Comparison of ENCODE assay signal across 1 cellular context in genomic region chr16:85010931-85011845, GRCh38.
A peak's percentile ranks its signal among the peaks of the same experiment; 100 is the strongest.
TF ChIP-seq lines count a peak whose summit lies in the region.

Gene ZDHHC7, minus strand, starts transcription at chr16:85011535. Its CDS starts 20,917 bp downstream, at chr16:84990618.

TF ChIP-seq in HepG2, 621 proteins besides CTCF, POLR2A, EP300 and RAD21 (continued from another document and continues in another):
- TF ChIP-seq REST (IDR thresholded peaks at IDR 0.05; ENCODE audit: borderline replicate concordance in 1 of 2, low read depth in 1 of 2, low read length in 2 of 2) (no peak), ZFP91 (CRISPR knock-in tag; IDR thresholded peaks at IDR 0.05; ENCODE audit: borderline replicate concordance) (peak; percentile 85), ZNF800 (CRISPR knock-in tag; IDR thresholded peaks at IDR 0.05) (peak; percentile 66; the same call in 1 of the 2 replicates), AGO1 (IDR thresholded peaks at IDR 0.05; ENCODE audit: low read depth, low read length, poor library complexity, severe bottlenecking) (peak; percentile 5), ZNF691 (CRISPR knock-in tag; IDR thresholded peaks at IDR 0.05; ENCODE audit: borderline replicate concordance, low read depth) (peak; percentile 32; the same call in 1 of the 2 replicates), GPBP1L1 (CRISPR knock-in tag; IDR thresholded peaks at IDR 0.05) (no peak), KDM4B (CRISPR knock-in tag; IDR thresholded peaks at IDR 0.05) (no peak; the same call in 1 of the 2 replicates), CREB3 (CRISPR knock-in tag; IDR thresholded peaks at IDR 0.05) (peak; percentile 20; the same call in 1 of the 2 replicates), SATB2 (CRISPR knock-in tag; IDR thresholded peaks at IDR 0.05) (peak; percentile 19; the same call in 1 of the 2 replicates), AGO2 (optimal IDR thresholded peaks at IDR 0.05; ENCODE audit: low read depth, low read length) (peak; percentile 28), SRF (IDR thresholded peaks at IDR 0.05; ENCODE audit: low read depth, low read length) (no peak), ZNF605 (CRISPR knock-in tag; IDR thresholded peaks at IDR 0.05) (peak; percentile 62; the same call in 1 of the 2 replicates), TRIM22 (IDR thresholded peaks at IDR 0.05) (no peak), ELF4 (CRISPR knock-in tag; IDR thresholded peaks at IDR 0.05; ENCODE audit: borderline replicate concordance) (peak; percentile 86; the same call in 1 of the 2 replicates), ZBTB10 (CRISPR knock-in tag; IDR thresholded peaks at IDR 0.05; ENCODE audit: borderline replicate concordance) (0 out of 2 replicates have a peak, but pooled peaks have one; percentile 79), NR3C1 (CRISPR knock-in tag; IDR thresholded peaks at IDR 0.05) (no peak), ZNF761 (CRISPR knock-in tag; conservative IDR thresholded peaks at IDR 0.05) (peak; percentile 94), ZNF34 (CRISPR knock-in tag; IDR thresholded peaks at IDR 0.05; ENCODE audit: borderline replicate concordance) (peak; percentile 19; the same call in 1 of the 2 replicates), ZNF543 (CRISPR knock-in tag; IDR thresholded peaks at IDR 0.05) (no peak; the same call in 1 of the 2 replicates), EED (CRISPR knock-in tag; IDR thresholded peaks at IDR 0.05) (no peak; the same call in none of the 2 replicates), PRDM4 (CRISPR knock-in tag; IDR thresholded peaks at IDR 0.05; ENCODE audit: borderline replicate concordance) (no peak), TAF15 (IDR thresholded peaks at IDR 0.05; ENCODE audit: low read depth, low read length, poor library complexity, severe bottlenecking) (no peak), PAF1 (CRISPR knock-in tag; IDR thresholded peaks at IDR 0.05) (no peak), HNRNPH1 (optimal IDR thresholded peaks at IDR 0.05; ENCODE audit: low read depth, low read length) (no peak), SOX13 (IDR thresholded peaks at IDR 0.05) (peak; percentile 34; the same call in 1 of the 2 replicates), SOX13 (CRISPR knock-in tag; conservative IDR thresholded peaks at IDR 0.05 in 1 of 2, IDR thresholded peaks at IDR 0.05 in 1 of 2) (peak in 1 of 2 experiments; percentile 41; a peak in 1 of 4 replicates), HES4 (CRISPR knock-in tag; IDR thresholded peaks at IDR 0.05; ENCODE audit: borderline replicate concordance) (peak; percentile 20; the same call in 1 of the 2 replicates), ZBTB39 (CRISPR knock-in tag; IDR thresholded peaks at IDR 0.05) (peak; percentile 13; the same call in 1 of the 2 replicates), ZNF598 (CRISPR knock-in tag; IDR thresholded peaks at IDR 0.05; ENCODE audit: borderline replicate concordance) (peak; percentile 59; the same call in 1 of the 2 replicates), CSRNP2 (CRISPR knock-in tag; conservative IDR thresholded peaks at IDR 0.05; ENCODE audit: low read depth) (no peak), MAZ (IDR thresholded peaks at IDR 0.05; ENCODE audit: borderline replicate concordance, low read depth, low read length) (no peak), MAZ (CRISPR knock-in tag; IDR thresholded peaks at IDR 0.05; ENCODE audit: low read depth) (peak; percentile 75; the same call in 1 of the 2 replicates), TP53 (CRISPR knock-in tag; conservative IDR thresholded peaks at IDR 0.05) (peak; percentile 79), MTA3 (CRISPR knock-in tag; IDR thresholded peaks at IDR 0.05) (no peak)
